In the genomic region with DNA sequence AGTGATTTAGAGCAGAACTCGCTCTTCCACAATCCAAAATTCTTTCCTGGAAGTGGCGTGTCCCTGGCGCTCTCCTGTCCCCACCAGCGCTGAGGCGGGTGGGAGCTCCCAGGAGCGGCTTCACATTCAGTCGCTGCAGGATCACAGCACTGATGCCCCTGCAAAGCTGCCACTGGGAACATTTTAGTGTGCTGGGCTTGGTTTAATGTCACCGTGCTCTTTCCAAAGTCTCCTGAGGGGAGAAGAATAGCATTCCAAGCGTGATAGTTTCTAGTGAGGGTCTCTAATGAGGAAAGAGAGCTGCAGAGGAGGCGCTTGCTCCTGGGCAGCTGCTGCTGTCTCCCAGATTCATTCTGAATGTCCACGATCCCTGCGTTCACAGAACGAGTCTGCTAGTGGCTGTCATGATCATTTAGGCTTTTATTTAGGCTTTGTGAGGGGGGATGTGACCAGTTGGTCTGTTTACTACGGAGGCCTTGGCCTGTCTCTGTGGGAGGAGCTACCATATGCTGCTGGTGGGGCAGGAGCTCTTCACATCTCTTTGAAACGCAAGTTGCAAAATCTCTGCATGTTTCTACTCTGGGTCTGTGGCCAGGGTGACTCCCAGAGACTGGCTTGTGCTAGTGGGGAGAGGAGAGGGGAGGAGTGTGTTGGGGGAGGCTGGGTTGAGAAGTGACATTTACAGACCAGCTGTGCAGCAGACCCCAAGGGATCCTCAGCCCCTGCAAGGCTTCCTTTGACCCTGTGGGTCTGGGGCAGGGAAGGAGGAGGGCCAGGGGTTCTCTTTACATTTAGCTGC, we compare ENCODE assay signal across 16 cellular contexts. TPM values are rescaled to one million over a fixed set of nuclear protein-coding genes. Genes with fewer than 3 reads are reported as not detected.
DNase-seq lines count a peak whose midpoint lies in the region; ATAC-seq and TF ChIP-seq lines count a peak whose summit lies in the region.
"Had no signal": no experiment of that assay in that cellular context is flagged by ENCODE, and none has a peak within 500 bp of the region (broad histone marks: within the 10 kb centered on the region; RNA-seq: fewer than 3 reads in every experiment).

No MANE protein-coding gene starts in this region.

- DNase-seq in Right ventricle myocardium superior: no peak
- no peak for DNase-seq in cardiac septum (ENCODE audit: low spot score)
- peak; percentile 68 for DNase-seq in fibroblast of peridontal ligament (ENCODE audit: extremely low read depth)
- DNase-seq in mesothelial cell of epicardium (ENCODE audit: low spot score in 2 of 2, unreplicated experiment in 2 of 2): no peak
- DNase-seq in aorta: no peak
- no peak for DNase-seq in colonic mucosa
- DNase-seq: activated CD4-positive, alpha-beta T cell treated with anti-CD3 and anti-CD28 coated beads, Interleukin-2, amount 50 U/mL, for 4 hours; NCI-H1436 treated with DMSO at 0.1 percent for 48 hours; NCI-H526 treated with DMSO at 0.1 percent for 48 hours; small intestine; T1000 had no signal

- H3K27ac Mint-ChIP-seq in mesothelial cell of epicardium: peak overlapping the region; percentile 77

- no peaks in the 10 kb centered on the region for H3K36me3 Mint-ChIP-seq in mesothelial cell of epicardium

- H3K4me3 ChIP-seq in aorta (ENCODE audit: low read length in 2 of 2) (no peak overlapping the region), colonic mucosa (no peak overlapping the region)
- H3K4me3 ChIP-seq: A549, tibial nerve had no signal

- H3K27me3 ChIP-seq in aorta (ENCODE audit: control insufficient read depth in 1 of 2, insufficient read depth in 2 of 2, low read length in 1 of 2): no peaks in the 10 kb centered on the region
- no peaks in the 10 kb centered on the region for H3K27me3 ChIP-seq in colonic mucosa
- H3K27me3 ChIP-seq: tibial nerve had no signal

- no peaks in the 10 kb centered on the region for H3K36me3 ChIP-seq in aorta (ENCODE audit: control insufficient read depth in 1 of 2, insufficient read depth in 2 of 2, low read length in 1 of 2)
- H3K36me3 ChIP-seq in colonic mucosa: no peaks in the 10 kb centered on the region
- H3K36me3 ChIP-seq: tibial nerve had no signal

- H3K9me3 Mint-ChIP-seq in mesothelial cell of epicardium: peaks cover 10% of the 10 kb centered on the region

- H3K27me3 Mint-ChIP-seq in mesothelial cell of epicardium (ENCODE audit: low read depth): no peaks in the 10 kb centered on the region

- 52 to 53% methylated on average over 15 of the region's 15 CpGs for WGBS in aorta, 2 donors

- no peak overlapping the region for H3K4me3 Mint-ChIP-seq in mesothelial cell of epicardium

- no peak overlapping the region for H3K9ac ChIP-seq in colonic mucosa (ENCODE audit: low read depth in 2 of 2, low read length in 2 of 2)
- H3K9ac ChIP-seq: KMS-11 had no signal

- peaks cover 5% of the 10 kb centered on the region for H3K9me3 ChIP-seq in aorta (ENCODE audit: control insufficient read depth, low read length)
- H3K9me3 ChIP-seq in colonic mucosa: no peaks in the 10 kb centered on the region
- H3K9me3 ChIP-seq: A549, tibial nerve had no signal

- TF ChIP-seq CTCF in mesothelial cell of epicardium (IDR thresholded peaks at IDR 0.05; ENCODE audit: unreplicated experiment) (no peak), colonic mucosa (IDR thresholded peaks at IDR 0.05) (no peak)

- H3K4me1 Mint-ChIP-seq in mesothelial cell of epicardium: peaks cover 22% of the 10 kb centered on the region

- intact Hi-C loops in Right ventricle myocardium superior (cut with DNase I): no loop called here
- intact Hi-C loops in cardiac septum (cut with DNase I): no loop called here
- intact Hi-C loops in aorta (cut with DNase I): no loop called here
- intact Hi-C loops in colonic mucosa (cut with DNase I): no loop called here

- no peak overlapping the region for H3K27ac ChIP-seq in aorta (ENCODE audit: low read depth in 1 of 2, low read length in 2 of 2)
- H3K27ac ChIP-seq in colonic mucosa: no peak overlapping the region
- H3K27ac ChIP-seq: A549, KMS-11, tibial nerve had no signal

- H3K4me1 ChIP-seq in aorta (ENCODE audit: control insufficient read depth in 1 of 2, insufficient read depth in 2 of 2, low read length in 2 of 2): no peaks in the 10 kb centered on the region
- no peaks in the 10 kb centered on the region for H3K4me1 ChIP-seq in colonic mucosa
- H3K4me1 ChIP-seq: A549 had no signal

- ATAC-seq in Right ventricle myocardium superior (ENCODE audit: poor library complexity) (peak; percentile 74), aorta (ENCODE audit: low FRiP score) (peak; percentile 47), GM19397 (IDR thresholded peaks at IDR 0.05; ENCODE audit: unreplicated experiment) (no peak), HG03045 (IDR thresholded peaks at IDR 0.05; ENCODE audit: unreplicated experiment) (no peak)
- ATAC-seq: A549 had no signal

RNA-seq across cellular contexts. Expression of gene OLFML3, which starts 23.4 kb away (rescaled TPM):
- total RNA-seq in Right ventricle myocardium superior: 10.9 TPM
- 8.2 TPM for total RNA-seq in cardiac septum
- total RNA-seq in mesothelial cell of epicardium: 115 to 119 TPM (median 118 TPM) in 3 replicates
- total RNA-seq in aorta: 10 to 100 TPM; 19.8 to 96.1 TPM
- 10 to 100 TPM; 17.3 to 20.4 TPM for polyA plus RNA-seq in aorta
- 10 to 100 TPM in 1 of 2 donors, 1 to 10 TPM in 1; 6.1 to 17.4 TPM for total RNA-seq in colonic mucosa

Comparison
In these comparisons a context has a peak if more than half of its experiments do, and no peak if none do; other contexts are left out.
1. ATAC-seq: peak in Right ventricle myocardium superior (single experiment) and aorta (single experiment); none in GM19397 (single experiment) and HG03045 (single experiment).